ENCODE assay signal across 1 cellular context in genomic region chr7:5429857-5430611, GRCh38.
A peak's percentile ranks its signal among the peaks of the same experiment; 100 is the strongest.
TF ChIP-seq lines count a peak whose summit lies in the region.

No MANE protein-coding gene starts in this region.

TF ChIP-seq in HepG2, 621 proteins besides CTCF, POLR2A, EP300 and RAD21 (continued from another document and continues in another):
- TF ChIP-seq TERF1 (CRISPR knock-in tag; IDR thresholded peaks at IDR 0.05) = 0 out of 2 replicates have a peak, but pooled peaks have one; percentile 51
- 0 out of 2 replicates have a peak, but pooled peaks have one; percentile 43 for TF ChIP-seq THAP8 (CRISPR knock-in tag; IDR thresholded peaks at IDR 0.05; ENCODE audit: borderline replicate concordance)
- peak; percentile 37; the same call in 1 of the 2 replicates for TF ChIP-seq HDAC2 (CRISPR knock-in tag; IDR thresholded peaks at IDR 0.05)
- peak; percentile 47; the same call in 1 of the 2 replicates for TF ChIP-seq PCBP1 (IDR thresholded peaks at IDR 0.05; ENCODE audit: borderline replicate concordance, low read depth, low read length)
- peak; percentile 6; the same call in 1 of the 2 replicates for TF ChIP-seq ZMYM4 (CRISPR knock-in tag; IDR thresholded peaks at IDR 0.05)
- peak; percentile 49 for TF ChIP-seq POLR2G (IDR thresholded peaks at IDR 0.05; ENCODE audit: low read depth, low read length)
- TF ChIP-seq ZNF512B (CRISPR knock-in tag; IDR thresholded peaks at IDR 0.05; ENCODE audit: borderline replicate concordance) = no peak
- TF ChIP-seq HIVEP1 (CRISPR knock-in tag; IDR thresholded peaks at IDR 0.05) = 0 out of 2 replicates have a peak, but pooled peaks have one; percentile 0
- TF ChIP-seq RFXANK (CRISPR knock-in tag; IDR thresholded peaks at IDR 0.05) = no peak
- TF ChIP-seq FIP1L1 (IDR thresholded peaks at IDR 0.05; ENCODE audit: borderline replicate concordance, insufficient read depth, low read depth, low read length) = 0 out of 2 replicates have a peak, but pooled peaks have one; percentile 33
- peak; percentile 99 for TF ChIP-seq ZMYM3 (CRISPR knock-in tag; IDR thresholded peaks at IDR 0.05)
- TF ChIP-seq NR2C2 (CRISPR knock-in tag; IDR thresholded peaks at IDR 0.05; ENCODE audit: borderline replicate concordance) = 0 out of 2 replicates have a peak, but pooled peaks have one; percentile 3
- TF ChIP-seq KAT8 (CRISPR knock-in tag; IDR thresholded peaks at IDR 0.05) = 0 out of 2 replicates have a peak, but pooled peaks have one; percentile 5
- peak; percentile 92; the same call in 1 of the 2 replicates for TF ChIP-seq CHD4 (IDR thresholded peaks at IDR 0.05; ENCODE audit: borderline replicate concordance, low read length)
- TF ChIP-seq ZNF546 (CRISPR knock-in tag; conservative IDR thresholded peaks at IDR 0.05) = peak; percentile 47; the same call in 1 of the 2 replicates
- TF ChIP-seq HMGXB3 (CRISPR knock-in tag; IDR thresholded peaks at IDR 0.05; ENCODE audit: borderline replicate concordance) = 0 out of 2 replicates have a peak, but pooled peaks have one; percentile 7
- peak; percentile 26; the same call in 1 of the 2 replicates for TF ChIP-seq ZNF670 (CRISPR knock-in tag; IDR thresholded peaks at IDR 0.05; ENCODE audit: borderline replicate concordance)
- peak; percentile 92 for TF ChIP-seq KDM1A (CRISPR knock-in tag; IDR thresholded peaks at IDR 0.05)
- TF ChIP-seq MIER2 (CRISPR knock-in tag; IDR thresholded peaks at IDR 0.05) = no peak
- TF ChIP-seq ZNF3 (CRISPR knock-in tag; IDR thresholded peaks at IDR 0.05) = peak; percentile 25; the same call in 1 of the 2 replicates
- TF ChIP-seq FOXC1 (CRISPR knock-in tag; IDR thresholded peaks at IDR 0.05; ENCODE audit: borderline replicate concordance) = peak; percentile 20; the same call in 1 of the 2 replicates
- peak; percentile 5; the same call in 1 of the 2 replicates for TF ChIP-seq ZNF687 (CRISPR knock-in tag; IDR thresholded peaks at IDR 0.05)
- TF ChIP-seq TGIF2 (CRISPR knock-in tag; IDR thresholded peaks at IDR 0.05) = no peak
- no peak for TF ChIP-seq SP1 (IDR thresholded peaks at IDR 0.05)
- TF ChIP-seq SP1 (CRISPR knock-in tag; IDR thresholded peaks at IDR 0.05) = no peak
- peak; percentile 14; the same call in 1 of the 2 replicates for TF ChIP-seq AHR (CRISPR knock-in tag; IDR thresholded peaks at IDR 0.05)
- TF ChIP-seq KDM2A (CRISPR knock-in tag; IDR thresholded peaks at IDR 0.05; ENCODE audit: borderline replicate concordance, low read depth) = peak; percentile 40; the same call in 1 of the 2 replicates
- peak; percentile 26; the same call in 1 of the 2 replicates for TF ChIP-seq AKAP8 (CRISPR knock-in tag; IDR thresholded peaks at IDR 0.05)
- no peak for TF ChIP-seq YY1 (IDR thresholded peaks at IDR 0.05; ENCODE audit: insufficient read depth, insufficient replicate concordance, low read depth, low read length)
- no peak; the same call in 1 of the 2 replicates for TF ChIP-seq TARDBP (CRISPR knock-in tag; IDR thresholded peaks at IDR 0.05)
- TF ChIP-seq TBX2 (CRISPR knock-in tag; IDR thresholded peaks at IDR 0.05; ENCODE audit: borderline replicate concordance) = peak; percentile 60; the same call in 1 of the 2 replicates
- TF ChIP-seq PHF21A (CRISPR knock-in tag; IDR thresholded peaks at IDR 0.05) = no peak
- 0 out of 2 replicates have a peak, but pooled peaks have one; percentile 2 for TF ChIP-seq HNRNPL (IDR thresholded peaks at IDR 0.05; ENCODE audit: low read depth, low read length)
- TF ChIP-seq ZNF629 (CRISPR knock-in tag; conservative IDR thresholded peaks at IDR 0.05) = peak; percentile 99
- TF ChIP-seq MYC (CRISPR knock-in tag; IDR thresholded peaks at IDR 0.05; ENCODE audit: borderline replicate concordance) = 0 out of 2 replicates have a peak, but pooled peaks have one; percentile 3
- TF ChIP-seq HNRNPK (IDR thresholded peaks at IDR 0.05; ENCODE audit: low read depth, low read length, poor library complexity, severe bottlenecking) = peak; percentile 55
- peak; percentile 0; the same call in 1 of the 2 replicates for TF ChIP-seq FOXK1 (CRISPR knock-in tag; IDR thresholded peaks at IDR 0.05; ENCODE audit: borderline replicate concordance, low read depth)
- no peak for TF ChIP-seq ZNF431 (CRISPR knock-in tag; IDR thresholded peaks at IDR 0.05; ENCODE audit: borderline replicate concordance, low read depth)
- TF ChIP-seq ZNF607 (CRISPR knock-in tag; IDR thresholded peaks at IDR 0.05; ENCODE audit: borderline replicate concordance) = 0 out of 2 replicates have a peak, but pooled peaks have one; percentile 5
- peak; percentile 20; the same call in 1 of the 2 replicates for TF ChIP-seq SP2 (CRISPR knock-in tag; IDR thresholded peaks at IDR 0.05)
- TF ChIP-seq THYN1 (CRISPR knock-in tag; IDR thresholded peaks at IDR 0.05; ENCODE audit: borderline replicate concordance, low read depth) = no peak
- TF ChIP-seq RBFOX2 (IDR thresholded peaks at IDR 0.05; ENCODE audit: low read depth, low read length) = peak; percentile 76
- TF ChIP-seq ZNF501 (CRISPR knock-in tag; IDR thresholded peaks at IDR 0.05) = peak; percentile 43
- TF ChIP-seq ZBTB44 (CRISPR knock-in tag; IDR thresholded peaks at IDR 0.05) = no peak
- 0 out of 2 replicates have a peak, but pooled peaks have one; percentile 26 for TF ChIP-seq ZNF136 (CRISPR knock-in tag; IDR thresholded peaks at IDR 0.05; ENCODE audit: low read depth)
- no peak for TF ChIP-seq DDIT3 (CRISPR knock-in tag; IDR thresholded peaks at IDR 0.05)
- no peak for TF ChIP-seq LCORL (IDR thresholded peaks at IDR 0.05)
- peak; percentile 13; the same call in 1 of the 2 replicates for TF ChIP-seq LCORL (CRISPR knock-in tag; IDR thresholded peaks at IDR 0.05)
- 0 out of 2 replicates have a peak, but pooled peaks have one; percentile 4 for TF ChIP-seq SALL1 (CRISPR knock-in tag; IDR thresholded peaks at IDR 0.05)
- TF ChIP-seq ZNF772 (CRISPR knock-in tag; IDR thresholded peaks at IDR 0.05) = 0 out of 2 replicates have a peak, but pooled peaks have one; percentile 44
- TF ChIP-seq REL (CRISPR knock-in tag; conservative IDR thresholded peaks at IDR 0.05) = 0 out of 2 replicates have a peak, but pooled peaks have one; percentile 26
- TF ChIP-seq KMT2A (CRISPR knock-in tag; IDR thresholded peaks at IDR 0.05) = peak; percentile 14; the same call in 1 of the 2 replicates
